8 cellular contexts compared by ENCODE assay signal in genomic region chr11:11155962-11156815, GRCh38.
DNase-seq lines count a peak whose midpoint lies in the region; ATAC-seq, FAIRE-seq and TF ChIP-seq lines count a peak whose summit lies in the region.

No MANE protein-coding gene starts in this region.

- TF ChIP-seq CTCF in astrocyte (IDR thresholded peaks at IDR 0.05; ENCODE audit: insufficient read depth, low read depth, low read length): peak; percentile 34
- peak; percentile 24 to 37 (median 34) for TF ChIP-seq CTCF in nephron (IDR thresholded peaks at IDR 0.05; ENCODE audit: unreplicated experiment in 3 of 3)
- TF ChIP-seq CTCF in gastrocnemius medialis (IDR thresholded peaks at IDR 0.05 in 4 of 5, conservative IDR thresholded peaks at IDR 0.05 in 1 of 5): peak in 2 of 5 experiments; percentile 21 to 43

- H3K27ac ChIP-seq in astrocyte (ENCODE audit: low read depth, low read length) (no peak overlapping the region), gastrocnemius medialis (no peak overlapping the region)

- DNase-seq in GM12892 (ENCODE audit: insufficient read length) (peak; percentile 54), SK-MEL-5 (ENCODE audit: low read depth, low spot score) (peak; percentile 44), astrocyte (ENCODE audit: low read depth) (no peak), hippocampal formation (lab: John Stamatoyannopoulos, UW) (no peak), gastrocnemius medialis (no peak), NCI-H2196 treated with DMSO at 0.1 percent for 48 hours (lab: John Stamatoyannopoulos, UW; ENCODE audit: unreplicated experiment) (no peak)

- H3K9me3 Mint-ChIP-seq in astrocyte (ENCODE audit: unreplicated experiment) (peaks cover 2% of the 10 kb centered on the region), nephron (no peaks in the 10 kb centered on the region)

- in situ Hi-C loops in SK-MEL-5 (cut with HindIII; ENCODE audit: low pct_unique_long_range_greater_than_20kb, low sequenced_read_pairs) (no loop called here), gastrocnemius medialis (cut with MboI; ENCODE audit: low sequenced_read_pairs in 4 of 4) (loop anchor here in 1 of 4 donors (10.0 kb wide), 1 partner anchor 111 kb away; no protein-coding TSS in a partner anchor)

- FAIRE-seq in GM12892 (lab: Jason Lieb, UNC): peak; percentile 92
- FAIRE-seq in astrocyte (lab: Jason Lieb, UNC): no peak

- H3K79me2 ChIP-seq in astrocyte (ENCODE audit: insufficient read depth, low read length): no peaks in the 10 kb centered on the region

- H3K36me3 ChIP-seq in astrocyte (ENCODE audit: insufficient read depth, low read length): no peaks in the 10 kb centered on the region
- no peaks in the 10 kb centered on the region for H3K36me3 ChIP-seq in gastrocnemius medialis

- H3K4me3 ChIP-seq in astrocyte (ENCODE audit: insufficient read depth, low read depth, low read length) (no peak overlapping the region), gastrocnemius medialis (no peak overlapping the region)

- no peak overlapping the region for H3K27ac Mint-ChIP-seq in astrocyte (ENCODE audit: unreplicated experiment)
- H3K27ac Mint-ChIP-seq in nephron: no peak overlapping the region

- H3K4me1 Mint-ChIP-seq in astrocyte (ENCODE audit: low read depth, unreplicated experiment) (no peaks in the 10 kb centered on the region), nephron (no peaks in the 10 kb centered on the region)

- H3K9me3 ChIP-seq in astrocyte (ENCODE audit: insufficient read depth, low read depth, low read length): no peaks in the 10 kb centered on the region
- no peaks in the 10 kb centered on the region for H3K9me3 ChIP-seq in gastrocnemius medialis

- TF ChIP-seq POLR2A in GM12892 (IDR thresholded peaks at IDR 0.05; ENCODE audit: low read depth, low read length): no peak
- no peak for TF ChIP-seq POLR2A in gastrocnemius medialis (IDR thresholded peaks at IDR 0.05)

- intact Hi-C loops in gastrocnemius medialis (cut with DNase I; ENCODE audit: low total_unique reads): no loop called here

- H3K27me3 ChIP-seq in astrocyte (ENCODE audit: insufficient read depth, low read length) (no peaks in the 10 kb centered on the region), gastrocnemius medialis (no peaks in the 10 kb centered on the region)

- no peak overlapping the region for H3K4me2 ChIP-seq in astrocyte (ENCODE audit: low read length)

- peaks cover 2% of the 10 kb centered on the region for H3K36me3 Mint-ChIP-seq in astrocyte (ENCODE audit: low read depth, unreplicated experiment)
- H3K36me3 Mint-ChIP-seq in nephron (ENCODE audit: low read depth): no peaks in the 10 kb centered on the region

- H3K4me3 Mint-ChIP-seq in astrocyte (ENCODE audit: unreplicated experiment): no peak overlapping the region
- no peak overlapping the region for H3K4me3 Mint-ChIP-seq in nephron

- no peak overlapping the region for H3K9ac ChIP-seq in astrocyte (ENCODE audit: low read length)

- H2AFZ ChIP-seq in astrocyte (ENCODE audit: low read depth, low read length): no peak overlapping the region

- ATAC-seq in GM21723 (IDR thresholded peaks at IDR 0.05; ENCODE audit: unreplicated experiment) (no peak), gastrocnemius medialis (no peak)

- no peaks in the 10 kb centered on the region for H4K20me1 ChIP-seq in astrocyte (ENCODE audit: insufficient read depth, low read length)

- H3K27me3 Mint-ChIP-seq in astrocyte (ENCODE audit: low read depth, unreplicated experiment) (peaks cover 12% of the 10 kb centered on the region), nephron (ENCODE audit: low read depth) (peaks cover 12% of the 10 kb centered on the region)

- H3K4me1 ChIP-seq in astrocyte (ENCODE audit: insufficient read depth, low read length): no peaks in the 10 kb centered on the region
- no peaks in the 10 kb centered on the region for H3K4me1 ChIP-seq in gastrocnemius medialis

Comparison
In these comparisons a context has a peak if more than half of its experiments do, and no peak if none do; other contexts are left out.
1. DNase-seq: peak in GM12892 (single experiment) and SK-MEL-5 (single experiment); none in astrocyte (single experiment), hippocampal formation (0 of 2), gastrocnemius medialis (0 of 2) and NCI-H2196 treated with DMSO at 0.1 percent for 48 hours (single experiment).